Comparison of ENCODE assay signal across 25 cellular contexts in genomic region chr5:179132586-179133355, GRCh38.
A peak's percentile ranks its signal among the peaks of the same experiment; 100 is the strongest.
DNase-seq lines count a peak whose midpoint lies in the region; ATAC-seq and TF ChIP-seq lines count a peak whose summit lies in the region.
"Had no signal": no experiment of that assay in that cellular context is flagged by ENCODE, and none has a peak within 500 bp of the region (broad histone marks: within the 10 kb centered on the region; RNA-seq: fewer than 3 reads in every experiment).

No MANE protein-coding gene starts in this region.

- no TSS peak for BruUV-seq in HCT116 (replicated peaks; lab: Mats Ljungman, UMichigan)

- no peak overlapping the region for H3K4me3 Mint-ChIP-seq in CD14-positive monocyte
- H3K4me3 Mint-ChIP-seq in naive thymus-derived CD4-positive, alpha-beta T cell = no peak overlapping the region
- H3K4me3 Mint-ChIP-seq: CD8-positive, alpha-beta T cell; IgD-negative memory B cell had no signal

- no peaks in the 10 kb centered on the region for H3K9me2 ChIP-seq in HCT116 (ENCODE audit: insufficient read depth)

- no peak overlapping the region for H3K27ac Mint-ChIP-seq in CD14-positive monocyte
- H3K27ac Mint-ChIP-seq in naive thymus-derived CD4-positive, alpha-beta T cell = no peak overlapping the region
- H3K27ac Mint-ChIP-seq: CD8-positive, alpha-beta T cell; IgD-negative memory B cell had no signal

- TF ChIP-seq CTCF in CD14-positive monocyte (IDR thresholded peaks at IDR 0.05) = no peak
- no peak for TF ChIP-seq CTCF in HCT116 (IDR thresholded peaks at IDR 0.05 in 2 of 3, conservative IDR thresholded peaks at IDR 0.05 in 1 of 3; ENCODE audit: borderline replicate concordance in 1 of 3, insufficient read depth in 1 of 3, low read depth in 2 of 3, low read length in 2 of 3)
- TF ChIP-seq CTCF in choroid plexus epithelial cell (conservative IDR thresholded peaks at IDR 0.05; ENCODE audit: low read depth, low read length) = no peak

- POLR2A ChIA-PET in HCT116 (lab: Charles Lee) = no interaction called here
- POLR2A ChIA-PET in naive thymus-derived CD4-positive, alpha-beta T cell (lab: Charles Lee) = no interaction called here

- no peaks in the 10 kb centered on the region for H3K27me3 ChIP-seq in HCT116 (ENCODE audit: insufficient read depth, low read length)
- H3K27me3 ChIP-seq in naive thymus-derived CD4-positive, alpha-beta T cell (ENCODE audit: control insufficient read depth in 2 of 2, insufficient read depth in 2 of 2, low read length in 2 of 2) = no peaks in the 10 kb centered on the region
- H3K27me3 ChIP-seq: adrenal gland, dorsolateral prefrontal cortex, hepatocyte, transverse colon had no signal

- no peaks in the 10 kb centered on the region for H3K4me1 Mint-ChIP-seq in CD14-positive monocyte
- no peaks in the 10 kb centered on the region for H3K4me1 Mint-ChIP-seq in naive thymus-derived CD4-positive, alpha-beta T cell
- H3K4me1 Mint-ChIP-seq: IgD-negative memory B cell had no signal

- H3K27me3 Mint-ChIP-seq in CD14-positive monocyte (ENCODE audit: low read depth in 3 of 3) = peaks cover 0 to 2% (median 2%) of the 10 kb centered on the region in 3 donors
- peaks cover 0 to 4% (median 0%) of the 10 kb centered on the region in 5 donors for H3K27me3 Mint-ChIP-seq in naive thymus-derived CD4-positive, alpha-beta T cell
- H3K27me3 Mint-ChIP-seq: IgD-negative memory B cell had no signal

- no peaks in the 10 kb centered on the region for H3K9me3 ChIP-seq in HCT116 (ENCODE audit: control insufficient read depth in 1 of 2, insufficient read depth in 1 of 2, low read depth in 1 of 2, low read length in 2 of 2)
- H3K9me3 ChIP-seq in naive thymus-derived CD4-positive, alpha-beta T cell (ENCODE audit: control insufficient read depth in 2 of 3, low read length in 3 of 3) = no peaks in the 10 kb centered on the region
- H3K9me3 ChIP-seq: adrenal gland, transverse colon had no signal

- no peak overlapping the region for H3K9ac ChIP-seq in HCT116 (ENCODE audit: low read length)

- H3K4me3 ChIP-seq in HCT116 (replicated peaks in 1 of 2; ENCODE audit: low read depth in 1 of 2, low read length in 2 of 2) (no peak overlapping the region), choroid plexus epithelial cell (ENCODE audit: low read depth, low read length) (no peak overlapping the region)
- H3K4me3 ChIP-seq in naive thymus-derived CD4-positive, alpha-beta T cell (ENCODE audit: low read length) = no peak overlapping the region
- H3K4me3 ChIP-seq: adrenal gland, dorsolateral prefrontal cortex, hepatocyte, transverse colon had no signal

- peaks cover 13 to 55% (median 43%) of the 10 kb centered on the region in 7 donors for H3K9me3 Mint-ChIP-seq in CD14-positive monocyte
- H3K9me3 Mint-ChIP-seq in naive thymus-derived CD4-positive, alpha-beta T cell = peaks cover 0 to 13% (median 0%) of the 10 kb centered on the region in 11 donors
- H3K9me3 Mint-ChIP-seq: CD8-positive, alpha-beta T cell; IgD-negative memory B cell had no signal

- TF ChIP-seq RAD21 in HCT116 (IDR thresholded peaks at IDR 0.05; ENCODE audit: low read depth) = peak; percentile 36; the same call in 1 of the 2 replicates

- CTCF ChIA-PET in HCT116 (lab: Charles Lee) = no interaction called here
- CTCF ChIA-PET in naive thymus-derived CD4-positive, alpha-beta T cell (lab: Charles Lee) = no interaction called here

- H3K27ac ChIP-seq in HCT116 (ENCODE audit: low read depth, low read length) = no peak overlapping the region
- no peak overlapping the region for H3K27ac ChIP-seq in naive thymus-derived CD4-positive, alpha-beta T cell (ENCODE audit: low read depth, low read length)
- H3K27ac ChIP-seq: adrenal gland, dorsolateral prefrontal cortex, hepatocyte, transverse colon had no signal

- TF ChIP-seq POLR2A in HCT116 (IDR thresholded peaks at IDR 0.05; ENCODE audit: borderline replicate concordance, extremely low read depth, insufficient read depth, insufficient read length) = no peak

- no peaks in the 10 kb centered on the region for H3K36me3 Mint-ChIP-seq in CD14-positive monocyte
- no peaks in the 10 kb centered on the region for H3K36me3 Mint-ChIP-seq in naive thymus-derived CD4-positive, alpha-beta T cell
- H3K36me3 Mint-ChIP-seq: CD8-positive, alpha-beta T cell; IgD-negative memory B cell had no signal

- H3K79me2 ChIP-seq in HCT116 (ENCODE audit: insufficient read depth, low read length) = no peaks in the 10 kb centered on the region
- H3K79me2 ChIP-seq: hepatocyte had no signal

- ATAC-seq in HCT116 (no peak), HG03039 (IDR thresholded peaks at IDR 0.05; ENCODE audit: unreplicated experiment) (no peak)
- ATAC-seq in naive thymus-derived CD4-positive, alpha-beta T cell = peak; percentile 12
- no peak for ATAC-seq in stimulated activated naive CD8-positive, alpha-beta T cell treated with anti-CD3 and anti-CD28 coated beads, Interleukin-15, Interleukin-2, amounts not matched to agents 100 U/mL and 50 U/mL, for 24 hours
- ATAC-seq: CD8-positive, alpha-beta T cell had no signal

- no peaks in the 10 kb centered on the region for H3K36me3 ChIP-seq in HCT116 (ENCODE audit: control insufficient read depth in 1 of 2, insufficient read depth in 2 of 2, low read length in 2 of 2)
- no peaks in the 10 kb centered on the region for H3K36me3 ChIP-seq in naive thymus-derived CD4-positive, alpha-beta T cell (ENCODE audit: control insufficient read depth in 2 of 3, insufficient read depth in 3 of 3, low read length in 3 of 3)
- H3K36me3 ChIP-seq: transverse colon had no signal

- peak; percentile 29 for DNase-seq in CD14-positive monocyte (ENCODE audit: low spot score)
- DNase-seq in HCT116 (ENCODE audit: low read depth, low spot score) = no peak
- peak; percentile 4 for DNase-seq in choroid plexus epithelial cell (ENCODE audit: low read depth)
- no peak for DNase-seq in naive thymus-derived CD4-positive, alpha-beta T cell
- DNase-seq in stimulated activated naive CD8-positive, alpha-beta T cell treated with anti-CD3 and anti-CD28 coated beads, Interleukin-15, Interleukin-2, amounts not matched to agents 100 U/mL and 50 U/mL, for 24 hours = no peak
- no peak for DNase-seq in NCI-H446 treated with DMSO at 0.1 percent for 48 hours (lab: John Stamatoyannopoulos, UW)
- DNase-seq in cerebellar cortex (ENCODE audit: low spot score) = no peak
- DNase-seq: activated CD4-positive, alpha-beta T cell treated with anti-CD3 and anti-CD28 coated beads, Interleukin-2, amount 50 U/mL, for 48 hours; activated CD4-positive, CD25-positive, alpha-beta regulatory T cell treated with anti-CD3 and anti-CD28 coated beads, Interleukin-2, amount 50 U/mL, for 72 hours; activated naive CD4-positive, alpha-beta T cell treated with Interleukin-2 at 50 U/mL for 16 hours; adrenal gland; AML-193; CD8-positive, alpha-beta T cell; cerebellar nuclear complex; MM.1S; NCI-H1105 treated with DMSO at 0.1 percent for 48 hours; NCI-H187 treated with DMSO at 0.1 percent for 48 hours; NCI-H526 treated with DMSO at 0.1 percent for 48 hours; SHP77; stimulated activated CD4-positive, alpha-beta T cell treated with anti-CD3 and anti-CD28 coated beads, Interleukin-4, amount 100 ng/mL, for 4 hours; transverse colon had no signal

- no peaks in the 10 kb centered on the region for H4K20me1 ChIP-seq in HCT116 (ENCODE audit: insufficient read depth)

- no peak overlapping the region for H3K4me2 ChIP-seq in HCT116 (ENCODE audit: low read length)
- H3K4me2 ChIP-seq: hepatocyte had no signal

- intact Hi-C loops in CD14-positive monocyte (cut with micrococcal nuclease) (no loop called here), HCT116 (cut with micrococcal nuclease) (no loop called here)
- intact Hi-C loops in naive thymus-derived CD4-positive, alpha-beta T cell (cut with micrococcal nuclease) = no loop called here

- no peaks in the 10 kb centered on the region for H3K4me1 ChIP-seq in HCT116 (ENCODE audit: control insufficient read depth in 1 of 2, insufficient read depth in 2 of 2, low read length in 2 of 2)
- no peaks in the 10 kb centered on the region for H3K4me1 ChIP-seq in naive thymus-derived CD4-positive, alpha-beta T cell (ENCODE audit: control insufficient read depth in 2 of 2, insufficient read depth in 2 of 2, low read length in 2 of 2)
- H3K4me1 ChIP-seq: adrenal gland, transverse colon had no signal

- H2AFZ ChIP-seq in HCT116 (ENCODE audit: low read depth, low read length, poor library complexity, severe bottlenecking) = no peak overlapping the region
- H2AFZ ChIP-seq: hepatocyte had no signal

- RAD21 ChIA-PET in HCT116 (lab: Charles Lee; ENCODE audit: low non-redundant PET in 1 of 2, low total read pairs in 2 of 2, uncharacterized antibody in 2 of 2, unreplicated experiment in 2 of 2) = no interaction called here

TF ChIP-seq in HCT116, 20 proteins besides CTCF, POLR2A, EP300 and RAD21 (continues in another document):
- TF ChIP-seq ZFX (IDR thresholded peaks at IDR 0.05) = no peak
- no peak for TF ChIP-seq EZH2phosphoT487 (IDR thresholded peaks at IDR 0.05; ENCODE audit: borderline replicate concordance)
- no peak for TF ChIP-seq TCF7L2 (IDR thresholded peaks at IDR 0.05; ENCODE audit: borderline replicate concordance, extremely low read depth, insufficient read depth, insufficient read length)
- TF ChIP-seq SIN3A (IDR thresholded peaks at IDR 0.05; ENCODE audit: low read depth) = no peak
- TF ChIP-seq ATF3 (IDR thresholded peaks at IDR 0.05) = no peak
- TF ChIP-seq ZBTB33 (IDR thresholded peaks at IDR 0.05; ENCODE audit: extremely low read depth, insufficient replicate concordance, low read length) = no peak
- TF ChIP-seq JUND (IDR thresholded peaks at IDR 0.05) = no peak
- TF ChIP-seq EZH2 (IDR thresholded peaks at IDR 0.05) = no peak
- TF ChIP-seq FOSL1 (IDR thresholded peaks at IDR 0.05; ENCODE audit: low read depth) = no peak
- TF ChIP-seq ELF1 (IDR thresholded peaks at IDR 0.05; ENCODE audit: borderline replicate concordance, low read depth) = no peak
- no peak for TF ChIP-seq SP1 (IDR thresholded peaks at IDR 0.05; ENCODE audit: low read depth)

Comparison
In these comparisons a context has a peak if more than half of its experiments do, and no peak if none do; other contexts are left out.
1. DNase-seq: peak in CD14-positive monocyte (single experiment) and choroid plexus epithelial cell (single experiment); none in HCT116 (single experiment), naive thymus-derived CD4-positive, alpha-beta T cell (0 of 9), stimulated activated naive CD8-positive, alpha-beta T cell treated with anti-CD3 and anti-CD28 coated beads, Interleukin-15, Interleukin-2, amounts not matched to agents 100 U/mL and 50 U/mL, for 24 hours (single experiment), NCI-H446 treated with DMSO at 0.1 percent for 48 hours (single experiment) and cerebellar cortex (single experiment).